In the genomic region with DNA sequence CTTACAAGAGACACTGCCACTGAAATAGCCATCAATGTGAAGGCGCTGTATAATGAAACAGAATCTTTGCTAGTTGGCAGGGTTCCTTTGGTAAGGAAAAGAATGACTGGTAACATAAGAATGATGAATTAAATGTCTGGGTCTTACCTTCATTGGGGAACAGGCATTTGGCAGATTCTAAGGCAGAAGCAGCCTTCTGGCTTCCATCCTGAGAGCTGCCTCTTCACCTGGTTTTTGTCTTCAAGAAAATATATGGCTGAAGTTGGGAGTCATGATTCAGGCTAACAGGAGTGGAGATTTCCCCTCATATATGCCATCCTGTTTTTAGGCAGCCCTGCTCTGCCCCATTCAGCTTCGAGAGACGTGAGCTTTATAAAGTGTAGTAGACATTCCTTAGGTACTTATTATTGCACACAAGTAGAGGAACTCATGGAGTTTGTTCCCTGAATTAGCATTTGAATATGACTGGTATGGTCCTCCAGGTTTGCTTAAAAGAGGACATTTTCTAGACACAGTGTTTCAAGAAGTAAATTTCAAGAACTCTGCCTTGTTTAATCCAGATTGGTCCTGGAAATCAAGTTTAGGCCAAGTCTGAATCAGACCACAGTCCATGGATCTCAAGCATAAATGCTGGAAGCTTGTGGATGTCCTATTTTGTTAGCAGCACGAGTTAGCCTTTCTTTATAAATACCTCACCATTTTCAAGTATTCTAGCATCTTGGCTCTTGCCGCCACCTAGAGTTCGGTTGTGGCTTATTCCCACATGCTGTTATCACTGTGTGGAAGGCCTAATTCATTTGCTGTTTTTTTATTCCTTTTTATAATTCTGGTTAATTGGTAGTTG, we compare ENCODE assay signal across 8 cellular contexts. TPM values are rescaled to one million over a fixed set of nuclear protein-coding genes. Genes with fewer than 3 reads are reported as not detected.
DNase-seq lines count a peak whose midpoint lies in the region; ATAC-seq, FAIRE-seq and TF ChIP-seq lines count a peak whose summit lies in the region.

No MANE protein-coding gene starts in this region.

- H3K27me3 Mint-ChIP-seq in activated naive CD8-positive, alpha-beta T cell treated with anti-CD3 and anti-CD28 coated beads for 36 hours, result no peaks in the 10 kb centered on the region

- H3K4me1 ChIP-seq in left ventricle myocardium inferior (no peaks in the 10 kb centered on the region), keratinocyte (ENCODE audit: control insufficient read depth, extremely low read depth, insufficient read depth, low read length) (peaks cover 35% of the 10 kb centered on the region)

- no peak overlapping the region for H3K4me2 ChIP-seq in keratinocyte (ENCODE audit: control insufficient read depth, extremely low read depth, insufficient read depth, low read depth, low read length)

- FAIRE-seq in keratinocyte (lab: Jason Lieb, UNC), result peak; percentile 62

- H3K9me3 ChIP-seq in left ventricle myocardium inferior (replicated peaks) (no peaks in the 10 kb centered on the region), keratinocyte (ENCODE audit: control insufficient read depth, low read depth, low read length) (no peaks in the 10 kb centered on the region)

- H3K4me1 Mint-ChIP-seq in activated naive CD8-positive, alpha-beta T cell treated with anti-CD3 and anti-CD28 coated beads for 36 hours, result peaks cover 3% of the 10 kb centered on the region

- intact Hi-C loops in left ventricle myocardium inferior (cut with micrococcal nuclease) (no loop called here), cardiac septum (cut with DNase I) (no loop called here)

- no peak overlapping the region for H3K27ac ChIP-seq in left ventricle myocardium inferior (replicated peaks)
- H3K27ac ChIP-seq in keratinocyte (ENCODE audit: control insufficient read depth, insufficient read depth, low read length), result peak overlapping the region; percentile 8

- TF ChIP-seq CTCF in left ventricle myocardium inferior (IDR thresholded peaks at IDR 0.05; ENCODE audit: borderline replicate concordance), result peak; percentile 48
- TF ChIP-seq CTCF in keratinocyte (optimal IDR thresholded peaks at IDR 0.05 in 1 of 3, IDR thresholded peaks at IDR 0.05 in 1 of 3, conservative IDR thresholded peaks at IDR 0.05 in 1 of 3; ENCODE audit: extremely low read depth in 1 of 3, insufficient read depth in 2 of 3, low read length in 3 of 3), result peak; percentile 39 to 61 (median 50)

- no peak overlapping the region for H3K4me3 ChIP-seq in left ventricle myocardium inferior
- no peak overlapping the region for H3K4me3 ChIP-seq in keratinocyte (ENCODE audit: control insufficient read depth in 2 of 3, extremely low read depth in 1 of 3, insufficient read depth in 2 of 3, low read depth in 1 of 3, low read length in 3 of 3)

- H3K36me3 Mint-ChIP-seq in activated naive CD8-positive, alpha-beta T cell treated with anti-CD3 and anti-CD28 coated beads for 36 hours, result peaks cover 22% of the 10 kb centered on the region

- dilution Hi-C loops in keratinocyte (cut with MboI; ENCODE audit: extremely low pct_ligation_motif_present, low sequenced_read_pairs), result no loop called here

- no peak for DNase-seq in left ventricle myocardium inferior
- no peak for DNase-seq in cardiac septum (ENCODE audit: low spot score)
- peak; percentile 15 for DNase-seq in NCI-H146 (lab: John Stamatoyannopoulos, UW)
- DNase-seq in activated naive CD8-positive, alpha-beta T cell treated with anti-CD3 and anti-CD28 coated beads for 36 hours, result peak; percentile 11
- DNase-seq in keratinocyte (ENCODE audit: low read depth, low spot score), result no peak
- no peak for DNase-seq in NCI-H187 (lab: John Stamatoyannopoulos, UW)

- H3K9ac ChIP-seq in keratinocyte (ENCODE audit: control insufficient read depth, extremely low read depth, insufficient read depth, low read length), result no peak overlapping the region

- H4K20me1 ChIP-seq in keratinocyte (ENCODE audit: control insufficient read depth, extremely low read depth, insufficient read depth, low read length), result no peaks in the 10 kb centered on the region

- no peak overlapping the region for H2AFZ ChIP-seq in keratinocyte (ENCODE audit: control insufficient read depth, low read length)

- H3K36me3 ChIP-seq in left ventricle myocardium inferior, result peaks cover 44% of the 10 kb centered on the region
- H3K36me3 ChIP-seq in keratinocyte (ENCODE audit: control insufficient read depth in 2 of 2, extremely low read depth in 1 of 2, insufficient read depth in 2 of 2, low read length in 2 of 2), result peaks cover 12 to 17% of the 10 kb centered on the region in 2 experiments

- no peaks in the 10 kb centered on the region for H3K27me3 ChIP-seq in left ventricle myocardium inferior (ENCODE audit: low read depth)
- H3K27me3 ChIP-seq in keratinocyte (ENCODE audit: control insufficient read depth, extremely low read depth, insufficient read depth, low read length), result no peaks in the 10 kb centered on the region

- no peak overlapping the region for H3K4me3 Mint-ChIP-seq in activated naive CD8-positive, alpha-beta T cell treated with anti-CD3 and anti-CD28 coated beads for 36 hours

- H3K9me1 ChIP-seq in keratinocyte (ENCODE audit: control insufficient read depth, extremely low read depth, insufficient read depth, low read length), result no peaks in the 10 kb centered on the region

- ATAC-seq in HG03457 (IDR thresholded peaks at IDR 0.05; ENCODE audit: unreplicated experiment) (no peak), HG03175 (IDR thresholded peaks at IDR 0.05; ENCODE audit: unreplicated experiment) (no peak)

- H3K27ac Mint-ChIP-seq in activated naive CD8-positive, alpha-beta T cell treated with anti-CD3 and anti-CD28 coated beads for 36 hours, result no peak overlapping the region

- H3K9me3 Mint-ChIP-seq in activated naive CD8-positive, alpha-beta T cell treated with anti-CD3 and anti-CD28 coated beads for 36 hours, result no peaks in the 10 kb centered on the region

- H3K79me2 ChIP-seq in keratinocyte (ENCODE audit: control insufficient read depth, insufficient read depth, low read length), result no peaks in the 10 kb centered on the region

RNA-seq across cellular contexts. Expression of gene AKAP11, which starts 56.2 kb away (rescaled TPM):
- total RNA-seq in left ventricle myocardium inferior (22.7 TPM), cardiac septum (30.6 TPM)
- total RNA-seq in activated naive CD8-positive, alpha-beta T cell treated with anti-CD3 and anti-CD28 coated beads for 36 hours, result 10 to 100 TPM; 37.7 to 38.0 TPM
- polyA plus RNA-seq in keratinocyte, result 11.9 to 17.4 TPM (median 15.0 TPM) in 3 replicates
- 7.5 TPM for polyA plus RNA-seq in keratinocyte (2011; ENCODE audit: low read depth)
- 7.1 and 15.4 TPM in 2 replicates for polyA plus RNA-seq in keratinocyte (2011; cell fraction: cytosol; rRNA removed)
- polyA plus RNA-seq in keratinocyte (2011; cell fraction: nucleus; rRNA removed), result 18.8 and 24.0 TPM in 2 replicates
- polyA plus RNA-seq in keratinocyte (2012; ENCODE audit: low replicate concordance), result 9.4 and 10.3 TPM in 2 replicates
- polyA minus RNA-seq in keratinocyte, result 6.7 to 33.6 TPM (median 23.3 TPM) in 3 replicates
- 15.2 TPM for polyA minus RNA-seq in keratinocyte (2011; cell fraction: cytosol; rRNA and poly(A)+ RNA removed)
- 26.5 and 55.1 TPM in 2 replicates for polyA minus RNA-seq in keratinocyte (2011; cell fraction: nucleus; rRNA and poly(A)+ RNA removed)

Comparison
In these comparisons a context has a peak if more than half of its experiments do, and no peak if none do; other contexts are left out.
1. DNase-seq: peak in NCI-H146 (single experiment) and activated naive CD8-positive, alpha-beta T cell treated with anti-CD3 and anti-CD28 coated beads for 36 hours (single experiment); none in left ventricle myocardium inferior (single experiment), cardiac septum (single experiment), keratinocyte (single experiment) and NCI-H187 (0 of 2).